Comparison of ENCODE assay signal across 35 cellular contexts in the genomic region with DNA sequence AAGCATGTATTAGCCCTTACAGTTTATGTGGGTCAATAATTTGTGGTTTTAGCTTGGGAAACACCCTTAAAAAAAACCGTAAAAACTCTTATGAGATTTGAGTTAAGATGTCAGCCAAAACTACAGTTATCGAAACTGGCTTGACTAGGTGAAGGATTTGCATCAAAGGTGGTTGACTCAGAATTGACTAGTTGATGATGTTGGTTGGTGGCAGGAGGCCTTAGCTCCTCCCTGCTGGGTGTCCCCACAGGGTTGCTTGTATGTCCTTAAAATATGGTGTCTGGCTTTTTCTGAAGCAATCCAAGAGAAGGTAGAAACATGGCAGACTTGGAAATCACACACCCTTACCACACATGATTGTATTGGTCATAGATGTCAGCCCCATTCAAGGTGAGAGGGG.
"Had no signal": no experiment of that assay in that cellular context is flagged by ENCODE, and none has a peak within 500 bp of the region (broad histone marks: within the 10 kb centered on the region; RNA-seq: fewer than 3 reads in every experiment).

No MANE protein-coding gene starts in this region.

- DNase-seq: Karpas-422, Kasumi-1, MG63, MV-4-11, NCI-H1048, NCI-H1092, NCI-H1092 treated with DMSO at 0.1 percent for 48 hours, NCI-H1105, NCI-H1105 treated with DMSO at 0.1 percent for 48 hours, NCI-H1417, NCI-H1417 treated with DMSO at 0.1 percent for 48 hours, NCI-H1436, NCI-H1436 treated with DMSO at 0.1 percent for 48 hours, NCI-H146, NCI-H1694, NCI-H1694 treated with DMSO at 0.1 percent for 48 hours, NCI-H187, NCI-H187 treated with DMSO at 0.1 percent for 48 hours, NCI-H1930, NCI-H2029, NCI-H2029 treated with DMSO at 0.1 percent for 48 hours, NCI-H2081, NCI-H2081 treated with DMSO at 0.1 percent for 48 hours, NCI-H2107, NCI-H2171, NCI-H2171 treated with DMSO at 0.1 percent for 48 hours, NCI-H2227 treated with DMSO at 0.1 percent for 48 hours, NCI-H226, NCI-H345, NCI-H446, NCI-H446 treated with DMSO at 0.1 percent for 48 hours, NCI-H510A, NCI-H510A treated with DMSO at 0.1 percent for 48 hours, NCI-H524, NCI-H524 treated with DMSO at 0.1 percent for 48 hours had no signal

- H3K4me3 ChIP-seq: MG63 had no signal

- H3K9me3 ChIP-seq: MG63 had no signal

- H3K27me3 ChIP-seq: MG63 had no signal

- H3K36me3 ChIP-seq: MG63 had no signal
